8 cellular contexts compared by ENCODE assay signal in the genomic region with DNA sequence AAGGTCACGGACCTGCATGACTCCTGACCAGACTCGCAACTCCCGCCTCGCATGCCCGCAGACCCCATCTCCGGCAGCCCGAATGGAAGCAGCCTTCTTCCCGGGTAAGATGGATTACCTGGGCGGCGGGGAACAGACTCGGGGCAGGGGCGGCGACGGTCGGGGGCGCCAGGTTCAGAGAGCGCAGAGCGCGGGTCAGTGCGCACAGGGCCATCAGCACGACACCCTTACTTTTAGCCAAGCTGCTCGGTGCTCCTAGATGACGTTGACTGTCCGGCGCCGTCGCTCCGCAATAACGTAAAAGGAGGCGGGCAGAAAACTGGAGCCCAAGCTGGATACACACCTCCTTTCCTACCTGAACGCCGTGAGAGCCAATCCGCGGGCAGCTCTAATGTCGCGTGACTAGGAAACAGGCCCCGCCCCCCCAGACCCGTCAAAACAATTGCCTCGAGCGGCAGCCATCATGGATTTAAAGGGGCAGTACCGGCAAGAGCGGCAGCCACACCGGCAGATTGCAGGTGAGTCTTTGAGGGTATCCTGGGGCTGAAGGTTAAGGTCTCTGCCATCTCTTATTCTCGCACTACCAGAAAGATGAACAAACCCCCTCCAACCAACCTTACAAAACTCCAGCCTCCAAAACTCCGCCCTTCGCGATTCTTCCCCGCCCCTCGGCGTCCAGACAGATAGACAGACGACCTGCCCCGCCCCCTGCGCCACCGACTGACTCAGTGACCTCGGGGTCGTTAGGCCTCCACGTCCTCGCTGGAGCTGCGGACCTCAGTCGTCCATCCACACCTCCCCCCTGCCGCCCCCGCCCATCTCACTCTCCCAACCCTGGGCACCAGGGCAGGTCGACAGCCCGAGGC. TPM values are rescaled to one million over a fixed set of nuclear protein-coding genes. Genes with fewer than 3 reads are reported as not detected.
DNase-seq lines count a peak whose midpoint lies in the region; ATAC-seq, FAIRE-seq and TF ChIP-seq lines count a peak whose summit lies in the region.

Gene KLC4, plus strand, starts transcription at position 464 of the 866 bp plus-strand sequence. CDS start 1,705 bp downstream, outside the sequence.
Gene MRPL2, minus strand, starts transcription at position 267 of the 866 bp plus-strand sequence. Its CDS starts 53 bp downstream, at position 214.

- no peaks in the 10 kb centered on the region for H3K27me3 Mint-ChIP-seq in Calu3 (ENCODE audit: unreplicated experiment)

- H3K4me1 ChIP-seq in HUES64 (ENCODE audit: insufficient read depth, low read length) (peaks cover 9% of the 10 kb centered on the region; the same call in 1 of the 2 replicates), OCI-LY1 (ENCODE audit: insufficient read depth, low read length, severe bottlenecking) (peaks cover 23% of the 10 kb centered on the region), endothelial cell of umbilical vein (ENCODE audit: control insufficient read depth, extremely low read depth, insufficient read depth, low read length) (peaks cover 15% of the 10 kb centered on the region)

- H3K27ac ChIP-seq in HUES64 (ENCODE audit: low read depth, low read length), result peak within 1 kb of the TSS; percentile 83
- H3K27ac ChIP-seq in OCI-LY1 (ENCODE audit: low read depth, low read length, poor library complexity, severe bottlenecking), result peak within 1 kb of the TSS; percentile 63
- H3K27ac ChIP-seq in endothelial cell of umbilical vein (ENCODE audit: insufficient read depth, low read depth, low read length), result peak within 1 kb of the TSS; percentile 91

- POLR2A ChIA-PET in endothelial cell of umbilical vein (lab: Charles Lee), result interaction anchor here (0.9 to 1.5 kb wide), 5 partner anchors 17 to 84 kb away, joined by 3 to 9 read pairs (median 3); partner anchors contain the start of genes KLHDC3, MEA1, PPP2R5D and PTK7

- peak within 1 kb of the TSS; percentile 83 for H3K27ac Mint-ChIP-seq in Calu3 (ENCODE audit: unreplicated experiment)

- TF ChIP-seq CTCF in Calu3 (IDR thresholded peaks at IDR 0.05; ENCODE audit: unreplicated experiment) (no peak), OCI-LY1 (IDR thresholded peaks at IDR 0.05; ENCODE audit: low read length) (no peak), endothelial cell of umbilical vein (IDR thresholded peaks at IDR 0.05; ENCODE audit: extremely low read depth in 1 of 2, insufficient read depth in 1 of 2, low read depth in 1 of 2, low read length in 2 of 2) (no peak)

- dilution Hi-C loops in endothelial cell of umbilical vein (cut with MboI; ENCODE audit: extremely low pct_ligation_motif_present, low sequenced_read_pairs), result no loop called here

- intact Hi-C loops in Calu3 (cut with micrococcal nuclease; ENCODE audit: unreplicated experiment) (no loop called here), endothelial cell of umbilical vein (cut with micrococcal nuclease) (loop anchor here (1.0 to 5.0 kb wide), 4 partner anchors 38 to 130 kb away; partner anchors contain the start of genes CNPY3, RRP36 and SRF)

- DNase-seq in Calu3, result peak; percentile 99
- DNase-seq in activated T-cell treated with anti-CD3 and anti-CD28 coated beads for 1 hour (ENCODE audit: low read depth), result peak; percentile 95
- peak; percentile 100 for DNase-seq in endothelial cell of umbilical vein (ENCODE audit: low read depth, low spot score)
- DNase-seq in midbrain (lab: John Stamatoyannopoulos, UW), result peak; percentile 100
- DNase-seq in stimulated activated CD8-positive, alpha-beta memory T cell treated with anti-CD3 and anti-CD28 coated beads, Interleukin-2, amount 100 ng/mL, for 1 hour (ENCODE audit: low read depth in 2 of 2), result peak; percentile 95 to 99

- no peaks in the 10 kb centered on the region for H4K20me1 ChIP-seq in OCI-LY1 (ENCODE audit: insufficient read depth, low read length)
- H4K20me1 ChIP-seq in endothelial cell of umbilical vein (replicated peaks; ENCODE audit: control insufficient read depth, extremely low read depth, insufficient read depth, low read length), result no peaks in the 10 kb centered on the region

- peaks cover 12% of the 10 kb centered on the region for H3K79me2 ChIP-seq in OCI-LY1 (ENCODE audit: insufficient read depth, low read length)
- peaks cover 12% of the 10 kb centered on the region for H3K79me2 ChIP-seq in endothelial cell of umbilical vein (ENCODE audit: control insufficient read depth, insufficient read depth, low read length)

- TF ChIP-seq POLR2A in endothelial cell of umbilical vein (IDR thresholded peaks at IDR 0.05; ENCODE audit: low read depth, low read length), result peak; percentile 92

- no peaks in the 10 kb centered on the region for H3K9me2 ChIP-seq in OCI-LY1 (ENCODE audit: low read depth, low read length)

- H2AFZ ChIP-seq in OCI-LY1 (ENCODE audit: low read length) (no peak within 1 kb of the TSS), endothelial cell of umbilical vein (ENCODE audit: low read depth, low read length) (peak within 1 kb of the TSS; percentile 94)

- BruUV-seq in Calu3 (replicated peaks; lab: Mats Ljungman, UMichigan) (no TSS peak), endothelial cell of umbilical vein (replicated peaks; lab: Mats Ljungman, UMichigan) (TSS peak; percentile 59)

- CTCF ChIA-PET in Calu3 (lab: Charles Lee), result interaction anchor here (0.5 to 2.7 kb wide), 15 partner anchors 12 to 279 kb away, joined by 3 to 20 read pairs (median 4); partner anchors contain the start of genes CUL9, KLHDC3 and MEA1
- CTCF ChIA-PET in endothelial cell of umbilical vein (lab: Charles Lee), result interaction anchor here (0.6 to 1.5 kb wide), 5 partner anchors 13 to 111 kb away, joined by 3 to 8 read pairs (median 3); partner anchors contain the start of gene PEX6

- no peaks in the 10 kb centered on the region for H3K9me3 Mint-ChIP-seq in Calu3 (ENCODE audit: low read depth, unreplicated experiment)

- H3K4me3 ChIP-seq in HUES64 (ENCODE audit: low read length), result peak within 1 kb of the TSS; percentile 92
- peak within 1 kb of the TSS; percentile 96 for H3K4me3 ChIP-seq in OCI-LY1 (ENCODE audit: low read depth, low read length, poor library complexity, severe bottlenecking)
- H3K4me3 ChIP-seq in endothelial cell of umbilical vein (replicated peaks in 1 of 3; ENCODE audit: insufficient read depth in 1 of 3, low read depth in 1 of 3, low read length in 3 of 3), result peak within 1 kb of the TSS; percentile 80 to 96 (median 94)

- peaks cover 27% of the 10 kb centered on the region for H3K4me1 Mint-ChIP-seq in Calu3 (ENCODE audit: low read depth, unreplicated experiment)

- no peaks in the 10 kb centered on the region for H3K9me1 ChIP-seq in endothelial cell of umbilical vein (replicated peaks; ENCODE audit: control insufficient read depth, extremely low read depth, insufficient read depth, low read length)

- no peaks in the 10 kb centered on the region for H3K27me3 ChIP-seq in HUES64 (ENCODE audit: insufficient read depth, low read length)
- no peaks in the 10 kb centered on the region for H3K27me3 ChIP-seq in OCI-LY1 (ENCODE audit: insufficient read depth, low read length)
- no peaks in the 10 kb centered on the region for H3K27me3 ChIP-seq in endothelial cell of umbilical vein (ENCODE audit: control insufficient read depth in 2 of 2, insufficient read depth in 2 of 2, low read length in 2 of 2)

- ATAC-seq in GM21447 (IDR thresholded peaks at IDR 0.05; ENCODE audit: unreplicated experiment), result peak; percentile 91

- H3K36me3 ChIP-seq in HUES64 (ENCODE audit: insufficient read depth, low read length), result peaks cover 30% of the 10 kb centered on the region
- peaks cover 16% of the 10 kb centered on the region for H3K36me3 ChIP-seq in OCI-LY1 (ENCODE audit: insufficient read depth, low read length)
- H3K36me3 ChIP-seq in endothelial cell of umbilical vein (ENCODE audit: control insufficient read depth in 2 of 2, extremely low read depth in 1 of 2, insufficient read depth in 2 of 2, low read length in 2 of 2), result no peaks in the 10 kb centered on the region

- under 1% methylated on average over 64 of the region's 64 CpGs for WGBS in HUES64

- H3K36me3 Mint-ChIP-seq in Calu3 (ENCODE audit: insufficient read depth, unreplicated experiment), result peaks cover 60% of the 10 kb centered on the region

- FAIRE-seq in endothelial cell of umbilical vein (lab: Jason Lieb, UNC), result peak; percentile 100

- peak within 1 kb of the TSS; percentile 100 for H3K4me2 ChIP-seq in OCI-LY1 (ENCODE audit: low read length)
- peak within 1 kb of the TSS; percentile 92 for H3K4me2 ChIP-seq in endothelial cell of umbilical vein (ENCODE audit: insufficient read depth, low read length)

- H3K9ac ChIP-seq in HUES64 (ENCODE audit: low read depth, low read length) (peak within 1 kb of the TSS; percentile 92), OCI-LY1 (ENCODE audit: low read length) (peak within 1 kb of the TSS; percentile 97), endothelial cell of umbilical vein (replicated peaks; ENCODE audit: extremely low read depth, insufficient read depth, low read length) (peak within 1 kb of the TSS; percentile 69)

- H3K9me3 ChIP-seq in HUES64 (ENCODE audit: insufficient read depth, low read depth, low read length), result no peaks in the 10 kb centered on the region
- H3K9me3 ChIP-seq in OCI-LY1 (ENCODE audit: low read length), result no peaks in the 10 kb centered on the region
- H3K9me3 ChIP-seq in endothelial cell of umbilical vein (replicated peaks; ENCODE audit: control insufficient read depth, insufficient read depth, low read length), result no peaks in the 10 kb centered on the region

- H3K4me3 Mint-ChIP-seq in Calu3 (ENCODE audit: low read depth, unreplicated experiment), result peak within 1 kb of the TSS; percentile 90

- no peaks in the 10 kb centered on the region for H3F3A ChIP-seq in OCI-LY1 (ENCODE audit: insufficient read depth, low read length)

RNA-seq across cellular contexts. Expression of gene KLC4, which starts in this region (rescaled TPM):
- total RNA-seq in Calu3 (2022), result 42.1 and 50.7 TPM in 2 replicates
- 17.2 TPM for polyA plus RNA-seq in HUES64 (2013, experiment 1 of 2)
- 16.3 TPM for polyA plus RNA-seq in HUES64 (2013, experiment 2 of 2)
- total RNA-seq in endothelial cell of umbilical vein, result 26.8 and 26.9 TPM in 2 replicates
- polyA plus RNA-seq in endothelial cell of umbilical vein, result 17.4 and 17.7 TPM in 2 replicates
- 11.1 and 13.5 TPM in 2 replicates for polyA plus RNA-seq in endothelial cell of umbilical vein (2011; cell fraction: cytosol; rRNA removed)
- polyA plus RNA-seq in endothelial cell of umbilical vein (2011; cell fraction: nucleus; rRNA removed), result 72.9 and 87.6 TPM in 2 replicates
- polyA plus RNA-seq in endothelial cell of umbilical vein (2012), result 10.5 and 11.6 TPM in 2 replicates
- polyA minus RNA-seq in endothelial cell of umbilical vein, result 19.6 and 21.7 TPM in 2 replicates
- 2.6 TPM for polyA minus RNA-seq in endothelial cell of umbilical vein (2011; cell fraction: cytosol; rRNA and poly(A)+ RNA removed)
- polyA minus RNA-seq in endothelial cell of umbilical vein (2011; cell fraction: nucleus; rRNA and poly(A)+ RNA removed), result 22.6 and 27.6 TPM in 2 replicates

RNA-seq across cellular contexts. Expression of gene MRPL2, which starts in this region (rescaled TPM):
- total RNA-seq in Calu3 (2022), result 125 and 135 TPM in 2 replicates
- 62.2 TPM for polyA plus RNA-seq in HUES64 (2013, experiment 1 of 2)
- polyA plus RNA-seq in HUES64 (2013, experiment 2 of 2), result 59.8 TPM
- total RNA-seq in endothelial cell of umbilical vein, result 59.7 and 63.6 TPM in 2 replicates
- 37.6 and 43.1 TPM in 2 replicates for polyA plus RNA-seq in endothelial cell of umbilical vein
- 25.3 and 31.9 TPM in 2 replicates for polyA plus RNA-seq in endothelial cell of umbilical vein (2011; cell fraction: cytosol; rRNA removed)
- 30.7 and 32.7 TPM in 2 replicates for polyA plus RNA-seq in endothelial cell of umbilical vein (2011; cell fraction: nucleus; rRNA removed)
- polyA plus RNA-seq in endothelial cell of umbilical vein (2012), result 52.2 and 62.8 TPM in 2 replicates
- polyA minus RNA-seq in endothelial cell of umbilical vein, result 21.9 and 22.7 TPM in 2 replicates
- polyA minus RNA-seq in endothelial cell of umbilical vein (2011; cell fraction: cytosol; rRNA and poly(A)+ RNA removed), result 46.4 TPM
- 7.6 and 10.0 TPM in 2 replicates for polyA minus RNA-seq in endothelial cell of umbilical vein (2011; cell fraction: nucleus; rRNA and poly(A)+ RNA removed)

Comparison
In these comparisons a context has a peak if more than half of its experiments do, and no peak if none do; other contexts are left out.
1. Peak in every context shown above with its lines: DNase-seq, ATAC-seq, H3K4me3 ChIP-seq and H3K27ac ChIP-seq.